Comparison of ENCODE assay signal across 16 cellular contexts in the genomic region with DNA sequence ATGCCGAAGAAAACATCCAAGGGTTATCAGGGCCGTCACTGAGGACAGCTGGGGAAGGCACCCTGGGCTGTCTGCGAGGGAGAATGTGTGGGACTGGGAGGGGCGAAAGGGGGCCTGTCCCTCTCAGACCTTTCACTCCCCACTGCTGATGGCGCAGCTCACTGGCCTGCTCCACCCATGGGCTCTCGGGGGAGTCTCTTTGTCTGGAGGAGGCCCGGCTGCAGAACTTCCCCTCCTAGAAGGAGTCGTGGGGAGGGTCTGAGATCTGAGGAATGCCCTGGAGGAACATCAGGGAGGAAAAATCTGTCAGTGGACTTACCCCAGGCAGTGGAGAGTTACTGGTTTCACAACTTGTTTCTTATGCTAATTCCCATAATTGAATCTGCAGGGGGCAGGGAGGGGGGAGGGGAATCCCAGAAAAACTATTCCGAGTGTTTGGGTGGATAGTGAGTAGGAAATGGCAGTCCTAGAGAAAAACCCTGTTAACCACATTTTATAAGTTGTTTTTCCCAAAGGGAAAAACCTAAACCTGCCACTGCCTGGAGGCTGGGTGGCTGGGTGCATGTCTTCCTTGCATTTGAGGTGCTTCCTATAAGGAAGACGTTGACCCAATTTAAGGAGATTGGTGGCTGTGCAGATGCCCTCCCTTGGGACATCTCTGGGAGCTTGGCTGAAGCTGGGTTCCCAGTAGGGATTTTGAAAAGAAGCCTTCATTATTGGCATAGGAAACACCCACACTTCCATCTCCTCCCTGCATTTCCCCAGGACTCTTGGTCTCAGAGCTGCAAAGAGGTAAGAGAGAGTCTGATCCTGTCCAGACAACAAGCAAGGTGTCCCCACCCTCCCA. TPM values are rescaled to one million over a fixed set of nuclear protein-coding genes. Genes with fewer than 3 reads are reported as not detected.
A peak's percentile ranks its signal among the peaks of the same experiment; 100 is the strongest.
DNase-seq lines count a peak whose midpoint lies in the region; ATAC-seq, FAIRE-seq and TF ChIP-seq lines count a peak whose summit lies in the region.
"Had no signal": no experiment of that assay in that cellular context is flagged by ENCODE, and none has a peak within 500 bp of the region (broad histone marks: within the 10 kb centered on the region; RNA-seq: fewer than 3 reads in every experiment).

No MANE protein-coding gene starts in this region.

- 13% methylated on average over 6 of the region's 10 CpGs for WGBS in HUES64
- 16% methylated on average over 10 of the region's 10 CpGs for WGBS in GM12878 (ENCODE audit: insufficient coverage, insufficient replicate concordance, low lambda C conversion rate, missing lambda C conversion rate)

- no peak overlapping the region for H3K4me3 Mint-ChIP-seq in stimulated activated memory B cell treated with anti-CD40 and anti-IgM and Interleukin-4, amounts not matched to agents 10 μg/mL and 1 μg/mL and 100 μg/mL, for 72 hours
- no peak overlapping the region for H3K4me3 Mint-ChIP-seq in activated naive CD8-positive, alpha-beta T cell treated with anti-CD3 and anti-CD28 coated beads for 36 hours
- H3K4me3 Mint-ChIP-seq: activated CD4-positive, alpha-beta memory T cell treated with anti-CD3 and anti-CD28 coated beads, Interleukin-2, amount 10 ng/mL, durations not matched to agents 7 days and 5 days; activated T-cell treated with anti-CD3 and anti-CD28 coated beads, Interleukin-2, amount 50 U/mL, for 72 hours had no signal

- H3K9me3 ChIP-seq in HUES64 (ENCODE audit: insufficient read depth, low read depth, low read length) (no peaks in the 10 kb centered on the region), GM12878 (replicated peaks; ENCODE audit: control insufficient read depth, insufficient read depth, low read length) (no peaks in the 10 kb centered on the region)

- H3K27me3 Mint-ChIP-seq in stimulated activated memory B cell treated with anti-CD40 and anti-IgM and Interleukin-4, amounts not matched to agents 10 μg/mL and 1 μg/mL and 100 μg/mL, for 72 hours, result peaks cover 8% of the 10 kb centered on the region
- no peaks in the 10 kb centered on the region for H3K27me3 Mint-ChIP-seq in activated naive CD8-positive, alpha-beta T cell treated with anti-CD3 and anti-CD28 coated beads for 36 hours
- H3K27me3 Mint-ChIP-seq: activated CD4-positive, alpha-beta memory T cell treated with anti-CD3 and anti-CD28 coated beads, Interleukin-2, amount 10 ng/mL, durations not matched to agents 7 days and 5 days had no signal

- SMC1A ChIA-PET in GM12878 (lab: Charles Lee; ENCODE audit: uncharacterized antibody, unreplicated experiment), result no interaction called here

- TF ChIP-seq RAD21 in GM12878 (IDR thresholded peaks at IDR 0.05; ENCODE audit: insufficient read depth, low read depth, low read length), result no peak

- no peak for FAIRE-seq in GM12878 (lab: Jason Lieb, UNC)
- FAIRE-seq: colon had no signal

- peaks cover 20% of the 10 kb centered on the region for H3K4me1 Mint-ChIP-seq in stimulated activated memory B cell treated with anti-CD40 and anti-IgM and Interleukin-4, amounts not matched to agents 10 μg/mL and 1 μg/mL and 100 μg/mL, for 72 hours
- H3K4me1 Mint-ChIP-seq in activated naive CD8-positive, alpha-beta T cell treated with anti-CD3 and anti-CD28 coated beads for 36 hours, result no peaks in the 10 kb centered on the region

- H2AFZ ChIP-seq in GM12878 (ENCODE audit: control insufficient read depth, low read depth, low read length), result no peak overlapping the region

- H3K9me3 Mint-ChIP-seq in stimulated activated memory B cell treated with anti-CD40 and anti-IgM and Interleukin-4, amounts not matched to agents 10 μg/mL and 1 μg/mL and 100 μg/mL, for 72 hours, result no peaks in the 10 kb centered on the region
- no peaks in the 10 kb centered on the region for H3K9me3 Mint-ChIP-seq in activated naive CD8-positive, alpha-beta T cell treated with anti-CD3 and anti-CD28 coated beads for 36 hours
- H3K9me3 Mint-ChIP-seq: activated CD4-positive, alpha-beta memory T cell treated with anti-CD3 and anti-CD28 coated beads, Interleukin-2, amount 10 ng/mL, durations not matched to agents 7 days and 5 days; activated T-cell treated with anti-CD3 and anti-CD28 coated beads, Interleukin-2, amount 50 U/mL, for 72 hours had no signal

- H3K27ac Mint-ChIP-seq in stimulated activated memory B cell treated with anti-CD40 and anti-IgM and Interleukin-4, amounts not matched to agents 10 μg/mL and 1 μg/mL and 100 μg/mL, for 72 hours, result peak overlapping the region; percentile 30
- H3K27ac Mint-ChIP-seq in activated naive CD8-positive, alpha-beta T cell treated with anti-CD3 and anti-CD28 coated beads for 36 hours, result no peak overlapping the region
- H3K27ac Mint-ChIP-seq: activated CD4-positive, alpha-beta memory T cell treated with anti-CD3 and anti-CD28 coated beads, Interleukin-2, amount 10 ng/mL, durations not matched to agents 7 days and 5 days; progenitor cell of endocrine pancreas had no signal

- H3K36me3 Mint-ChIP-seq in stimulated activated memory B cell treated with anti-CD40 and anti-IgM and Interleukin-4, amounts not matched to agents 10 μg/mL and 1 μg/mL and 100 μg/mL, for 72 hours, result no peaks in the 10 kb centered on the region
- H3K36me3 Mint-ChIP-seq in activated naive CD8-positive, alpha-beta T cell treated with anti-CD3 and anti-CD28 coated beads for 36 hours, result no peaks in the 10 kb centered on the region

- RAD21 ChIA-PET in GM12878 (lab: Charles Lee; ENCODE audit: unreplicated experiment), result interaction anchor here (0.7 to 2.4 kb wide), 2 partner anchors 24 to 716 kb away, joined by 3 to 7 read pairs; partner anchors contain the start of gene ANKRD39

- H3K4me2 ChIP-seq in GM12878 (ENCODE audit: control insufficient read depth, insufficient read depth), result no peak overlapping the region

- POLR2A ChIA-PET in GM12878 (lab: Charles Lee), result interaction anchor here (0.6 to 1.4 kb wide), 4 partner anchors 8 to 1478 kb away, joined by 4 to 5 read pairs (median 4); partner anchors contain the start of gene ANKRD39

- CTCF ChIA-PET in GM12878 (lab: Yijun Ruan, JAX), result interaction anchor here (1.0 to 1.7 kb wide), 2 partner anchors 9 to 24 kb away, joined by 3 to 7 read pairs; partner anchors contain the start of gene ANKRD39

- no peak for TF ChIP-seq POLR2A in GM12878 (IDR thresholded peaks at IDR 0.05; ENCODE audit: low read depth, low read length)

- intact Hi-C loops in GM12878 (cut with micrococcal nuclease; ENCODE audit: unreplicated experiment), result no loop called here

- TF ChIP-seq EP300 in GM12878 (IDR thresholded peaks at IDR 0.05; ENCODE audit: borderline replicate concordance in 1 of 2, control insufficient read depth in 1 of 2, low read depth in 2 of 2, low read length in 2 of 2), result no peak

- H4K20me1 ChIP-seq in GM12878 (ENCODE audit: control insufficient read depth, insufficient read depth), result no peaks in the 10 kb centered on the region

- H3K4me3 ChIP-seq in HUES64 (ENCODE audit: low read length), result peak overlapping the region; percentile 24; the same call in 1 of the 2 replicates
- no peak overlapping the region for H3K4me3 ChIP-seq in GM12878

- H3K36me3 ChIP-seq in HUES64 (ENCODE audit: insufficient read depth, low read length), result no peaks in the 10 kb centered on the region
- no peaks in the 10 kb centered on the region for H3K36me3 ChIP-seq in GM12878 (ENCODE audit: control insufficient read depth in 2 of 2, insufficient read depth in 2 of 2, low read length in 1 of 2)

- no peak for TF ChIP-seq CTCF in GM12878 (IDR thresholded peaks at IDR 0.05 in 2 of 3, conservative IDR thresholded peaks at IDR 0.05 in 1 of 3; ENCODE audit: control insufficient read depth in 2 of 3, extremely low read depth in 1 of 3, insufficient read depth in 1 of 3, low read depth in 3 of 3, low read length in 3 of 3)

- ATAC-seq in GM12878 (no peak), HG03159 (IDR thresholded peaks at IDR 0.05; ENCODE audit: unreplicated experiment) (no peak)
- ATAC-seq in stimulated activated memory B cell treated with anti-CD40 and anti-IgM and Interleukin-4, amounts not matched to agents 10 μg/mL and 1 μg/mL and 100 μg/mL, for 72 hours, result no peak
- ATAC-seq: activated T-cell treated with anti-CD3 and anti-CD28 coated beads, Interleukin-2, amount 50 U/mL, for 72 hours had no signal

- no TSS peak for BruUV-seq in GM12878 (replicated peaks; lab: Mats Ljungman, UMichigan)

- DNase-seq in GM12878 (ENCODE audit: low read depth, low spot score) (no peak), left kidney (ENCODE audit: low read depth, low spot score) (peak; percentile 59), DMS79 (lab: John Stamatoyannopoulos, UW) (no peak)
- no peak for DNase-seq in activated naive CD8-positive, alpha-beta T cell treated with anti-CD3 and anti-CD28 coated beads for 36 hours
- DNase-seq: activated CD4-positive, alpha-beta memory T cell treated with anti-CD3 and anti-CD28 coated beads, Interleukin-2, amount 10 ng/mL, durations not matched to agents 7 days and 5 days; activated T-cell treated with anti-CD3 and anti-CD28 coated beads, Interleukin-2, amount 50 U/mL, for 72 hours; amygdala; DMS53; GOT3; NCI-H187 treated with DMSO at 0.1 percent for 48 hours; NCI-H510A had no signal

- in situ Hi-C loops in GM12878 (cut with MboI), result no loop called here

- peak overlapping the region; percentile 23; the same call in 1 of the 2 replicates for H3K9ac ChIP-seq in HUES64 (ENCODE audit: low read depth, low read length)
- no peak overlapping the region for H3K9ac ChIP-seq in GM12878 (ENCODE audit: control insufficient read depth, insufficient read depth, low read length)

- no peaks in the 10 kb centered on the region for H3K79me2 ChIP-seq in GM12878 (ENCODE audit: control insufficient read depth, insufficient read depth, low read length)

- H3K27ac ChIP-seq in HUES64 (ENCODE audit: low read depth, low read length), result peak overlapping the region; percentile 74
- H3K27ac ChIP-seq in GM12878 (ENCODE audit: control insufficient read depth, insufficient read depth), result no peak overlapping the region

- H3K4me1 ChIP-seq in HUES64 (ENCODE audit: insufficient read depth, low read length) (peaks cover 36% of the 10 kb centered on the region), GM12878 (ENCODE audit: control insufficient read depth, insufficient read depth, low read length) (no peaks in the 10 kb centered on the region; the same call in 1 of the 2 replicates)

- H3K27me3 ChIP-seq in HUES64 (ENCODE audit: insufficient read depth, low read length) (no peaks in the 10 kb centered on the region), GM12878 (replicated peaks in 1 of 2; ENCODE audit: control insufficient read depth in 2 of 2, insufficient read depth in 2 of 2, low read length in 1 of 2) (no peaks in the 10 kb centered on the region)

RNA-seq across cellular contexts. Expression of gene SEMA4C, which starts 11.7 kb away (rescaled TPM):
- polyA plus RNA-seq in HUES64 (2013, experiment 1 of 2), result 46.9 TPM
- polyA plus RNA-seq in HUES64 (2013, experiment 2 of 2), result 53.7 TPM
- 47.1 and 54.6 TPM in 2 replicates for total RNA-seq in GM12878 (2013; cell fraction: nucleolus; rRNA removed)
- total RNA-seq in GM12878 (2014; rRNA removed) (15.8 and 16.5 TPM in 2 replicates), GM12878 (2014; rRNA removed; fragmentation: Illumina TruSeq; extraction: Trizol) (6.3 and 7.2 TPM in 2 replicates), GM12878 (2021) (21.6 and 26.1 TPM in 2 replicates)
- 4.8 TPM for polyA plus RNA-seq in GM12878 (2011; ENCODE audit: low read depth)
- polyA plus RNA-seq in GM12878 (2011; rRNA removed) (10.6 and 20.8 TPM in 2 replicates), GM12878 (2014; fragmentation: Illumina TruSeq; extraction: Trizol) (3.8 and 6.5 TPM in 2 replicates), GM12878 (2014; fragmentation: Nextera tagmentation; extraction: Ambion mirVana) (under 1 TPM; 0.06 to 0.18 TPM), GM12878 (2014; rRNA removed) (17.5 and 18.0 TPM in 2 replicates), GM12878 (2016; fragmentation: Nextera tagmentation; extraction: Ambion mirVana) (1 to 10 TPM; 5.3 to 6.4 TPM)
- polyA plus RNA-seq in GM12878 (2011; cell fraction: cytosol; rRNA removed), result 19.6 and 26.6 TPM in 2 replicates
- 81.6 and 88.9 TPM in 2 replicates for polyA plus RNA-seq in GM12878 (2011; cell fraction: nucleus; rRNA removed)
- 10.6 and 12.7 TPM in 2 replicates for polyA plus RNA-seq in GM12878 (2012)
- 26.9 and 31.0 TPM in 2 replicates for polyA minus RNA-seq in GM12878 (2011; rRNA and poly(A)+ RNA removed)
- polyA minus RNA-seq in GM12878 (2011; cell fraction: cytosol; rRNA and poly(A)+ RNA removed), result 13.6 and 15.0 TPM in 2 replicates
- polyA minus RNA-seq in GM12878 (2011; cell fraction: nucleus; rRNA and poly(A)+ RNA removed), result 14.1 and 24.3 TPM in 2 replicates
- 1 to 10 TPM; 5.9 to 8.3 TPM for total RNA-seq in activated naive CD8-positive, alpha-beta T cell treated with anti-CD3 and anti-CD28 coated beads for 36 hours

RNA-seq across cellular contexts. Expression of gene ANKRD39, which starts 23.8 kb away (rescaled TPM):
- polyA plus RNA-seq in HUES64 (2013, experiment 1 of 2), result 10.5 TPM
- 11.7 TPM for polyA plus RNA-seq in HUES64 (2013, experiment 2 of 2)
- 24.3 and 25.0 TPM in 2 replicates for total RNA-seq in GM12878 (2013; cell fraction: nucleolus; rRNA removed)
- total RNA-seq in GM12878 (2014; rRNA removed), result 30.0 and 32.1 TPM in 2 replicates
- total RNA-seq in GM12878 (2014; rRNA removed; fragmentation: Illumina TruSeq; extraction: Trizol), result 11.2 and 11.5 TPM in 2 replicates
- 23.0 and 24.9 TPM in 2 replicates for total RNA-seq in GM12878 (2021)
- 8.5 TPM for polyA plus RNA-seq in GM12878 (2011; ENCODE audit: low read depth)
- 9.1 and 18.6 TPM in 2 replicates for polyA plus RNA-seq in GM12878 (2011; rRNA removed)
- 18.4 and 28.0 TPM in 2 replicates for polyA plus RNA-seq in GM12878 (2011; cell fraction: cytosol; rRNA removed)
- 25.2 and 29.1 TPM in 2 replicates for polyA plus RNA-seq in GM12878 (2011; cell fraction: nucleus; rRNA removed)
- 16.2 and 19.1 TPM in 2 replicates for polyA plus RNA-seq in GM12878 (2012)
- polyA plus RNA-seq in GM12878 (2014; fragmentation: Illumina TruSeq; extraction: Trizol), result 1.8 and 7.4 TPM in 2 replicates
- polyA plus RNA-seq in GM12878 (2014; fragmentation: Nextera tagmentation; extraction: Ambion mirVana), result 10 to 100 TPM; 18.0 to 22.5 TPM
- polyA plus RNA-seq in GM12878 (2014; rRNA removed), result 31.8 and 37.9 TPM in 2 replicates
- 10 to 100 TPM; 30.3 to 36.2 TPM for polyA plus RNA-seq in GM12878 (2016; fragmentation: Nextera tagmentation; extraction: Ambion mirVana)
- 7.2 and 13.4 TPM in 2 replicates for polyA minus RNA-seq in GM12878 (2011; rRNA and poly(A)+ RNA removed)
- 4.2 and 4.8 TPM in 2 replicates for polyA minus RNA-seq in GM12878 (2011; cell fraction: cytosol; rRNA and poly(A)+ RNA removed)
- polyA minus RNA-seq in GM12878 (2011; cell fraction: nucleus; rRNA and poly(A)+ RNA removed), result 4.8 and 9.9 TPM in 2 replicates
- 10 to 100 TPM; 22.7 to 25.2 TPM for total RNA-seq in activated naive CD8-positive, alpha-beta T cell treated with anti-CD3 and anti-CD28 coated beads for 36 hours

RNA-seq across cellular contexts. Expression of gene ANKRD23, which starts 37.8 kb away (rescaled TPM):
- 1.4 TPM for polyA plus RNA-seq in HUES64 (2013, experiment 1 of 2)
- 0.95 TPM for polyA plus RNA-seq in HUES64 (2013, experiment 2 of 2)
- total RNA-seq in GM12878 (2013; cell fraction: nucleolus; rRNA removed), result 12.3 and 15.0 TPM in 2 replicates
- 2.7 and 3.3 TPM in 2 replicates for total RNA-seq in GM12878 (2014; rRNA removed)
- 2.6 and 2.8 TPM in 2 replicates for total RNA-seq in GM12878 (2014; rRNA removed; fragmentation: Illumina TruSeq; extraction: Trizol)
- 3.5 and 3.9 TPM in 2 replicates for total RNA-seq in GM12878 (2021)
- polyA plus RNA-seq in GM12878 (2011; ENCODE audit: low read depth), result 1.00 TPM
- polyA plus RNA-seq in GM12878 (2011; rRNA removed), result 1.7 and 2.3 TPM in 2 replicates
- polyA plus RNA-seq in GM12878 (2011; cell fraction: cytosol; rRNA removed), result 1.1 and 2.2 TPM in 2 replicates
- polyA plus RNA-seq in GM12878 (2011; cell fraction: nucleus; rRNA removed), result 17.6 and 25.2 TPM in 2 replicates
- polyA plus RNA-seq in GM12878 (2012), result 2.0 and 2.6 TPM in 2 replicates
- polyA plus RNA-seq in GM12878 (2014; fragmentation: Illumina TruSeq; extraction: Trizol), result 1.5 and 2.0 TPM in 2 replicates
- under 1 TPM; 0.34 to 0.77 TPM for polyA plus RNA-seq in GM12878 (2014; fragmentation: Nextera tagmentation; extraction: Ambion mirVana)
- polyA plus RNA-seq in GM12878 (2014; rRNA removed), result 5.3 and 6.2 TPM in 2 replicates
- 1 to 10 TPM; 2.6 to 2.8 TPM for polyA plus RNA-seq in GM12878 (2016; fragmentation: Nextera tagmentation; extraction: Ambion mirVana)
- 1.6 and 1.9 TPM in 2 replicates for polyA minus RNA-seq in GM12878 (2011; rRNA and poly(A)+ RNA removed)
- polyA minus RNA-seq in GM12878 (2011; cell fraction: cytosol; rRNA and poly(A)+ RNA removed), result 0.94 TPM in 1 of 2 replicates, not detected in the other
- polyA minus RNA-seq in GM12878 (2011; cell fraction: nucleus; rRNA and poly(A)+ RNA removed), result 3.1 and 4.7 TPM in 2 replicates
- total RNA-seq in activated naive CD8-positive, alpha-beta T cell treated with anti-CD3 and anti-CD28 coated beads for 36 hours, result 1 to 10 TPM; 2.7 to 3.2 TPM
